Comparison of ENCODE assay signal across 14 cellular contexts in the genomic region with DNA sequence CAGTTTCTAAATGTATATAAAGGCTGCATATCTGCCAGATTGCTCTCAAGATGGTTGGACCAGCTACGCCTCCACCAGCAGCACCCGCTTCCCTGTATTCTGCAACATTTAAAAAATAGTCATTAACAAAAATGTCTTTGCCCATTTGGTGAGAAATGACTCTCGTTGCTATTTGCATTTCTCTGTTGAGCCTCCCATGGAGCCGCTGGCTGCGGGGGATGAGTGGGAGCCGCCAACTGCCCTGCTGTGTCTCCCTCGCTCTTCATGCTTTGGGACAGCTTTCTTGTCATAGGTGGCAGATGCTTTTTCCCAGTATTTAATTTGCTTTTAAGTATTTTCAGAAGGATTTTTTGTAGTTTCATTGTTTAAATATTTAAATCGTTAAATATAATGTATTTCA.
"Had no signal": no experiment of that assay in that cellular context is flagged by ENCODE, and none has a peak within 500 bp of the region (broad histone marks: within the 10 kb centered on the region; RNA-seq: fewer than 3 reads in every experiment).

No MANE protein-coding gene starts in this region.

- H3K27me3 Mint-ChIP-seq: activated B cell treated with CpG ODN at 0.5 μM for 24 hours; activated CD8-positive, alpha-beta memory T cell treated with anti-CD3 and anti-CD28 coated beads, Interleukin-2, amount 10 ng/mL, durations not matched to agents 7 days and 5 days; stimulated activated naive CD8-positive, alpha-beta T cell treated with anti-CD3 and anti-CD28 coated beads, Interleukin-15, amount 100 ng/mL, for 72 hours had no signal

- H3K9me3 Mint-ChIP-seq: activated B cell treated with CpG ODN at 0.5 μM for 24 hours; activated T-cell treated with anti-CD3 and anti-CD28 coated beads, Interleukin-2, amount 50 U/mL, for 4 hours; nephron progenitor cell; stimulated activated naive CD8-positive, alpha-beta T cell treated with anti-CD3 and anti-CD28 coated beads, Interleukin-15, amount 100 ng/mL, for 72 hours; T-helper 2 cell treated with Interferon-gamma antibody and Interleukin-4, amounts not matched to agents 5 μg/mL and 100 μg/mL, for 36 hours had no signal

- ATAC-seq: activated CD8-positive, alpha-beta memory T cell treated with anti-CD3 and anti-CD28 coated beads, Interleukin-2, amount 10 ng/mL, durations not matched to agents 7 days and 5 days; activated T-cell treated with anti-CD3 and anti-CD28 coated beads, Interleukin-2, amount 50 U/mL, for 4 hours; esophagus mucosa; sciatic nerve; stimulated activated naive CD8-positive, alpha-beta T cell treated with anti-CD3 and anti-CD28 coated beads, Interleukin-15, amount 100 ng/mL, for 72 hours had no signal

- H3K4me3 ChIP-seq: SJCRH30, testis, upper lobe of left lung had no signal

- DNase-seq: activated B cell treated with CpG ODN at 0.5 μM for 24 hours; activated CD4-positive, alpha-beta T cell treated with anti-CD3 and anti-CD28 coated beads, Interleukin-2, amount 50 U/mL, for 1 hour; activated CD8-positive, alpha-beta memory T cell treated with anti-CD3 and anti-CD28 coated beads, Interleukin-2, amount 10 ng/mL, durations not matched to agents 7 days and 5 days; activated gamma-delta T cell; activated T-cell treated with anti-CD3 and anti-CD28 coated beads, Interleukin-2, amount 50 U/mL, for 4 hours; mesendoderm; nephron progenitor cell; SJCRH30; stimulated activated naive CD8-positive, alpha-beta T cell treated with anti-CD3 and anti-CD28 coated beads, Interleukin-15, amount 100 ng/mL, for 72 hours; testis had no signal

- H3K27ac Mint-ChIP-seq: activated B cell treated with CpG ODN at 0.5 μM for 24 hours had no signal

- H3K4me3 Mint-ChIP-seq: activated B cell treated with CpG ODN at 0.5 μM for 24 hours; activated CD8-positive, alpha-beta memory T cell treated with anti-CD3 and anti-CD28 coated beads, Interleukin-2, amount 10 ng/mL, durations not matched to agents 7 days and 5 days; activated T-cell treated with anti-CD3 and anti-CD28 coated beads, Interleukin-2, amount 50 U/mL, for 4 hours; nephron progenitor cell; T-helper 2 cell treated with Interferon-gamma antibody and Interleukin-4, amounts not matched to agents 5 μg/mL and 100 μg/mL, for 36 hours had no signal

- H3K4me1 ChIP-seq: testis, upper lobe of left lung had no signal

- H3K27me3 ChIP-seq: SJCRH30, testis, upper lobe of left lung had no signal

- H3K27ac ChIP-seq: SJCRH30, testis, upper lobe of left lung had no signal

- H3K4me1 Mint-ChIP-seq: activated B cell treated with CpG ODN at 0.5 μM for 24 hours, nephron progenitor cell had no signal

- H3K9me3 ChIP-seq: SJCRH30, testis, upper lobe of left lung had no signal
